ENCODE assay signal across 10 cellular contexts in the genomic region with DNA sequence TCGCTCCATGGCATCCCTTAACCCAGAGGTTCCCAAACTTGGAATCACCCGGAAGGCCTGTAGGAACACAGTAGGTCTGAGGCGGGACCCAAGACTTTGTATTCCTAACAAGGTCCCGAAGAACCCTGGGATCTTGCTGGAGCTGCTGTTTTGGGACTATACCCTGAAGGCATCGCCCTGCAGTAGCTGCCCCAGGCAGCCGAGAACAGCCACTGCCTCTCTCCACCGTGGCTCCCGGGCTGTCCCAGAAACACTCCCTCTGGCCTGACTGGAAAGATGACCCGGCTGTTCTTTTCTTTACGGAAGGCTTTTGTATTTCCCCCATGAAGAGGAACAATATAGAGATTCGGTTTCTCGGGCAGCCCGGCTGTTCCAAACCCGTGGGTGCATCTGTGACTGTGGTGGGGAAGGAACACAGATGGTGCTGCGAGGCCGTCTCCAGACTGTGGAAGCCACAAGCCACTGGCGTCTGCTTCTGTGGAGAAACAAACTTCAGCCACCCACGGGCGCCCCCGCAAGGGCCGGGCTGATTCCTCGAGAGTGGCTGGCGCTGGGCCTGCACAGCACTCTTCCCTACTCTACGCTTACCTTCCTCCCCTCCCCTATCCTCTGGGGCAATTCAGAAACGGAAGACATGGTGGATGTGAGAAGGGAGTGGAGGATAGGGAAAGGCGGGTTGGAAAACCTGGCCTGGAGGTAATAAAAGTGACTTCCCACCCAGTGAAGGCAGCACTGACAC. TPM values are rescaled to one million over a fixed set of nuclear protein-coding genes. Genes with fewer than 3 reads are reported as not detected.
A peak's percentile ranks its signal among the peaks of the same experiment; 100 is the strongest.
DNase-seq lines count a peak whose midpoint lies in the region; FAIRE-seq and TF ChIP-seq lines count a peak whose summit lies in the region.
"Had no signal": no experiment of that assay in that cellular context is flagged by ENCODE, and none has a peak within 500 bp of the region (broad histone marks: within the 10 kb centered on the region; RNA-seq: fewer than 3 reads in every experiment).

No MANE protein-coding gene starts in this region.

- peak; percentile 8 for DNase-seq in activated CD4-positive, alpha-beta T cell treated with anti-CD3 and anti-CD28 coated beads for 48 hours
- DNase-seq in activated CD4-positive, alpha-beta T cell treated with anti-CD3 and anti-CD28 coated beads, Interleukin-2, amount 50 U/mL, for 4 hours, result no peak
- DNase-seq in astrocyte of the spinal cord (ENCODE audit: low read depth, low spot score), result peak; percentile 25
- DNase-seq in iris pigment epithelial cell (ENCODE audit: low read depth), result peak; percentile 32
- DNase-seq in thyroid gland, result peak; percentile 61 to 67
- DNase-seq in AG08396 (ENCODE audit: low spot score), result no peak
- no peak for DNase-seq in GM19239 (ENCODE audit: insufficient read length, low spot score)
- no peak for DNase-seq in NCI-H187 treated with DMSO at 0.1 percent for 48 hours (lab: John Stamatoyannopoulos, UW)
- DNase-seq: CD4-positive, CD25-positive, alpha-beta regulatory T cell had no signal

- no peaks in the 10 kb centered on the region for H3K36me3 ChIP-seq in thyroid gland
- H3K36me3 ChIP-seq: SJSA1 had no signal

- no peaks in the 10 kb centered on the region for H3K9me3 ChIP-seq in thyroid gland
- H3K9me3 ChIP-seq: SJSA1 had no signal

- in situ Hi-C loops in astrocyte of the spinal cord (cut with HindIII; ENCODE audit: low sequenced_read_pairs), result no loop called here

- TF ChIP-seq POLR2A in thyroid gland (IDR thresholded peaks at IDR 0.05), result no peak

- H3K4me1 ChIP-seq in thyroid gland, result peaks cover 0 to 5% of the 10 kb centered on the region in 2 donors
- H3K4me1 ChIP-seq: SJSA1 had no signal

- H3K27ac ChIP-seq in thyroid gland, result no peak overlapping the region
- H3K27ac ChIP-seq: SJSA1 had no signal

- H3K27me3 ChIP-seq in thyroid gland, result no peaks in the 10 kb centered on the region
- H3K27me3 ChIP-seq: SJSA1 had no signal

- WGBS in thyroid gland, 2 donors, result 26 to 28% methylated on average over 20 to 26 of the region's 26 CpGs

- H3K4me3 ChIP-seq in astrocyte of the spinal cord (ENCODE audit: low read depth, low read length), result no peak overlapping the region
- no peak overlapping the region for H3K4me3 ChIP-seq in thyroid gland (replicated peaks in 1 of 3)
- H3K4me3 ChIP-seq: SJSA1 had no signal

- no peak for FAIRE-seq in GM19239 (lab: Jason Lieb, UNC)

- TF ChIP-seq CTCF in astrocyte of the spinal cord (IDR thresholded peaks at IDR 0.05; ENCODE audit: low read depth, low read length), result no peak
- TF ChIP-seq CTCF in thyroid gland (IDR thresholded peaks at IDR 0.05), result peak in 1 of 6 experiments; percentile 4

- intact Hi-C loops in thyroid gland (cut with DNase I), result no loop called here

RNA-seq across cellular contexts. Expression of a gene that starts 33.8 kb away (rescaled TPM):
- 1 to 10 TPM in 2 of 4 donors, under 1 TPM in 2; 0.24 to 2.0 (median 1.1) TPM for total RNA-seq in thyroid gland

RNA-seq across cellular contexts. Expression of a gene that starts 58.5 kb away (rescaled TPM):
- 1 to 10 TPM; 7.8 to 8.9 (median 8.2) TPM for total RNA-seq in thyroid gland

Comparison
In these comparisons a context has a peak if more than half of its experiments do, and no peak if none do; other contexts are left out.
1. DNase-seq: peak in activated CD4-positive, alpha-beta T cell treated with anti-CD3 and anti-CD28 coated beads for 48 hours (single experiment), astrocyte of the spinal cord (single experiment), iris pigment epithelial cell (single experiment) and thyroid gland (2 of 2); none in activated CD4-positive, alpha-beta T cell treated with anti-CD3 and anti-CD28 coated beads, Interleukin-2, amount 50 U/mL, for 4 hours (0 of 2), AG08396 (single experiment), GM19239 (single experiment) and NCI-H187 treated with DMSO at 0.1 percent for 48 hours (single experiment).